Comparison of ENCODE assay signal across 2 cellular contexts in genomic region chr12:68824131-68824530, GRCh38.
A peak's percentile ranks its signal among the peaks of the same experiment; 100 is the strongest.
TF ChIP-seq lines count a peak whose summit lies in the region.

No MANE protein-coding gene starts in this region.

TF ChIP-seq in HepG2, 621 proteins besides CTCF, POLR2A, EP300 and RAD21:
- peak; percentile 40; the same call in 1 of the 2 replicates for TF ChIP-seq RBFOX2 (IDR thresholded peaks at IDR 0.05; ENCODE audit: low read depth, low read length)
- TF ChIP-seq, protein P1, sequence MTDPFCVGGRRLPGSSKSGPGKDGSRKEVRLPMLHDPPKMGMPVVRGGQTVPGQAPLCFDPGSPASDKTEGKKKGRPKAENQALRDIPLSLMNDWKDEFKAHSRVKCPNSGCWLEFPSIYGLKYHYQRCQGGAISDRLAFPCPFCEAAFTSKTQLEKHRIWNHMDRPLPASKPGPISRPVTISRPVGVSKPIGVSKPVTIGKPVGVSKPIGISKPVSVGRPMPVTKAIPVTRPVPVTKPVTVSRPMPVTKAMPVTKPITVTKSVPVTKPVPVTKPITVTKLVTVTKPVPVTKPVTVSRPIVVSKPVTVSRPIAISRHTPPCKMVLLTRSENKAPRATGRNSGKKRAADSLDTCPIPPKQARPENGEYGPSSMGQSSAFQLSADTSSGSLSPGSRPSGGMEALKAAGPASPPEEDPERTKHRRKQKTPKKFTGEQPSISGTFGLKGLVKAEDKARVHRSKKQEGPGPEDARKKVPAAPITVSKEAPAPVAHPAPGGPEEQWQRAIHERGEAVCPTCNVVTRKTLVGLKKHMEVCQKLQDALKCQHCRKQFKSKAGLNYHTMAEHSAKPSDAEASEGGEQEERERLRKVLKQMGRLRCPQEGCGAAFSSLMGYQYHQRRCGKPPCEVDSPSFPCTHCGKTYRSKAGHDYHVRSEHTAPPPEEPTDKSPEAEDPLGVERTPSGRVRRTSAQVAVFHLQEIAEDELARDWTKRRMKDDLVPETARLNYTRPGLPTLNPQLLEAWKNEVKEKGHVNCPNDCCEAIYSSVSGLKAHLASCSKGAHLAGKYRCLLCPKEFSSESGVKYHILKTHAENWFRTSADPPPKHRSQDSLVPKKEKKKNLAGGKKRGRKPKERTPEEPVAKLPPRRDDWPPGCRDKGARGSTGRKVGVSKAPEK (CRISPR knock-in tag; IDR thresholded peaks at IDR 0.05; ENCODE audit: borderline replicate concordance): no peak

TF ChIP-seq in GM12878, 131 proteins besides CTCF, POLR2A, EP300 and RAD21:
- TF ChIP-seq, protein P2, sequence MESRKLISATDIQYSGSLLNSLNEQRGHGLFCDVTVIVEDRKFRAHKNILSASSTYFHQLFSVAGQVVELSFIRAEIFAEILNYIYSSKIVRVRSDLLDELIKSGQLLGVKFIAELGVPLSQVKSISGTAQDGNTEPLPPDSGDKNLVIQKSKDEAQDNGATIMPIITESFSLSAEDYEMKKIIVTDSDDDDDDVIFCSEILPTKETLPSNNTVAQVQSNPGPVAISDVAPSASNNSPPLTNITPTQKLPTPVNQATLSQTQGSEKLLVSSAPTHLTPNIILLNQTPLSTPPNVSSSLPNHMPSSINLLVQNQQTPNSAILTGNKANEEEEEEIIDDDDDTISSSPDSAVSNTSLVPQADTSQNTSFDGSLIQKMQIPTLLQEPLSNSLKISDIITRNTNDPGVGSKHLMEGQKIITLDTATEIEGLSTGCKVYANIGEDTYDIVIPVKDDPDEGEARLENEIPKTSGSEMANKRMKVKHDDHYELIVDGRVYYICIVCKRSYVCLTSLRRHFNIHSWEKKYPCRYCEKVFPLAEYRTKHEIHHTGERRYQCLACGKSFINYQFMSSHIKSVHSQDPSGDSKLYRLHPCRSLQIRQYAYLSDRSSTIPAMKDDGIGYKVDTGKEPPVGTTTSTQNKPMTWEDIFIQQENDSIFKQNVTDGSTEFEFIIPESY (IDR thresholded peaks at IDR 0.05): peak; percentile 84; the same call in 1 of the 2 replicates
- TF ChIP-seq, protein P3, sequence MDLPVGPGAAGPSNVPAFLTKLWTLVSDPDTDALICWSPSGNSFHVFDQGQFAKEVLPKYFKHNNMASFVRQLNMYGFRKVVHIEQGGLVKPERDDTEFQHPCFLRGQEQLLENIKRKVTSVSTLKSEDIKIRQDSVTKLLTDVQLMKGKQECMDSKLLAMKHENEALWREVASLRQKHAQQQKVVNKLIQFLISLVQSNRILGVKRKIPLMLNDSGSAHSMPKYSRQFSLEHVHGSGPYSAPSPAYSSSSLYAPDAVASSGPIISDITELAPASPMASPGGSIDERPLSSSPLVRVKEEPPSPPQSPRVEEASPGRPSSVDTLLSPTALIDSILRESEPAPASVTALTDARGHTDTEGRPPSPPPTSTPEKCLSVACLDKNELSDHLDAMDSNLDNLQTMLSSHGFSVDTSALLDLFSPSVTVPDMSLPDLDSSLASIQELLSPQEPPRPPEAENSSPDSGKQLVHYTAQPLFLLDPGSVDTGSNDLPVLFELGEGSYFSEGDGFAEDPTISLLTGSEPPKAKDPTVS (IDR thresholded peaks at IDR 0.05; ENCODE audit: low read depth, low read length): no peak
- TF ChIP-seq ZBED1 (IDR thresholded peaks at IDR 0.05; ENCODE audit: borderline replicate concordance) (no peak), BHLHE40 (IDR thresholded peaks at IDR 0.05; ENCODE audit: borderline replicate concordance in 1 of 2, low read depth in 2 of 2, low read length in 1 of 2) (no peak), E4F1 (IDR thresholded peaks at IDR 0.05; ENCODE audit: borderline replicate concordance, partially characterized antibody) (no peak), WRNIP1 (IDR thresholded peaks at IDR 0.05; ENCODE audit: borderline replicate concordance, low read depth, low read length) (no peak), POLR2AphosphoS5 (IDR thresholded peaks at IDR 0.05; ENCODE audit: low read length) (no peak)
